1 cellular context compared by ENCODE assay signal in genomic region chr10:31949266-31949665, GRCh38.
TF ChIP-seq lines count a peak whose summit lies in the region.

No MANE protein-coding gene starts in this region.

TF ChIP-seq in K562, 482 proteins besides CTCF, POLR2A, EP300 and RAD21 (continued from another document):
- TF ChIP-seq HINFP (tag; conservative IDR thresholded peaks at IDR 0.05; ENCODE audit: low read depth) (peak; percentile 47; the same call in 1 of the 2 replicates), PTRF (tag; IDR thresholded peaks at IDR 0.05) (no peak), EHMT2 (IDR thresholded peaks at IDR 0.05) (no peak)
